9 cellular contexts compared by ENCODE assay signal in the genomic region with DNA sequence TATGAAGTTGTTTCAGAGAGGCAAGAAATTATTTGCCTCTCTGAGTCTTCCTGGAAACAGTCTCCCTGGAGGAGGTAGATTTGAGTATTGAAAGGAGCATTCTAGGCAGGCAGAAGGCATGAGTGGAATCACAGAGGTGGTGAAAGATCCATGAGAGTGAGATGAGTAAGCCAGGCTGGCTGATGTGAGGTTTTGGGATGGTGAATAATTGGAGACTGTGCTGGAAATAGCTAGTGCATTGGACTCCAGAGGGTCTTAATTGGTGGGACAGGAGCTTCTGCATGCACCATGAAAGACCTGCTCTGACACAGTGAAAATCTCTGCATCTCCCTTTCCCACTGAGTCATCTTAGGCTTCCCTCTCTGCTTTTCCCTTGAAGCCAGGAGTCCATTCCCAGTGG. TPM values are rescaled to one million over a fixed set of nuclear protein-coding genes. Genes with fewer than 3 reads are reported as not detected.
DNase-seq lines count a peak whose midpoint lies in the region; ATAC-seq, FAIRE-seq and TF ChIP-seq lines count a peak whose summit lies in the region.
"Had no signal": no experiment of that assay in that cellular context is flagged by ENCODE, and none has a peak within 500 bp of the region (broad histone marks: within the 10 kb centered on the region; RNA-seq: fewer than 3 reads in every experiment).

No MANE protein-coding gene starts in this region.

- no peak for ATAC-seq in CD4-positive, CD25-positive, alpha-beta regulatory T cell (ENCODE audit: low read depth in 2 of 2)
- ATAC-seq in naive thymus-derived CD8-positive, alpha-beta T cell = no peak
- ATAC-seq in HG02642 (IDR thresholded peaks at IDR 0.05; ENCODE audit: poor library complexity, unreplicated experiment) = no peak
- ATAC-seq in GM21737 (IDR thresholded peaks at IDR 0.05; ENCODE audit: unreplicated experiment) = no peak

- peak; percentile 92 for FAIRE-seq in bronchial epithelial cell (lab: Jason Lieb, UNC)

- H3K9me2 ChIP-seq in Loucy (replicated peaks; ENCODE audit: low read depth, low read length) = no peaks in the 10 kb centered on the region

- H3K36me3 ChIP-seq in CD4-positive, CD25-positive, alpha-beta regulatory T cell (ENCODE audit: control insufficient read depth, insufficient read depth, low read length) = no peaks in the 10 kb centered on the region
- H3K36me3 ChIP-seq in Loucy (ENCODE audit: insufficient read depth, low read length) = no peaks in the 10 kb centered on the region
- no peaks in the 10 kb centered on the region for H3K36me3 ChIP-seq in bronchial epithelial cell (ENCODE audit: control insufficient read depth, insufficient read depth, low read length)

- peaks cover 0 to 2% (median 0%) of the 10 kb centered on the region in 7 donors for H3K9me3 Mint-ChIP-seq in CD4-positive, CD25-positive, alpha-beta regulatory T cell
- H3K9me3 Mint-ChIP-seq in naive thymus-derived CD8-positive, alpha-beta T cell = no peaks in the 10 kb centered on the region

- no peaks in the 10 kb centered on the region for H3F3A ChIP-seq in Loucy (ENCODE audit: low read depth)

- H3K4me1 Mint-ChIP-seq in CD4-positive, CD25-positive, alpha-beta regulatory T cell = peaks cover 44 to 77% (median 58%) of the 10 kb centered on the region in 4 donors
- H3K4me1 Mint-ChIP-seq in naive thymus-derived CD8-positive, alpha-beta T cell = peaks cover 40 to 64% (median 57%) of the 10 kb centered on the region in 4 donors

- H2AFZ ChIP-seq in Loucy (ENCODE audit: low read length) = 0 out of 2 replicates have a peak overlapping the region, but pooled peaks have one; percentile 32

- peak overlapping the region; percentile 74 for H3K27ac ChIP-seq in CD4-positive, CD25-positive, alpha-beta regulatory T cell (ENCODE audit: insufficient read depth, low read length, poor library complexity, severe bottlenecking)
- H3K27ac ChIP-seq: HL-60 had no signal

- DNase-seq in CD4-positive, CD25-positive, alpha-beta regulatory T cell = no peak
- peak; percentile 96 for DNase-seq in bronchial epithelial cell (ENCODE audit: low read depth)
- no peak for DNase-seq in naive thymus-derived CD8-positive, alpha-beta T cell
- DNase-seq in LoVo (ENCODE audit: low spot score) = no peak
- no peak for DNase-seq in stimulated activated CD4-positive, alpha-beta T cell treated with anti-CD3 and anti-CD28 coated beads, Interleukin-4, amount 100 ng/mL, for 24 hours

- peaks cover 4% of the 10 kb centered on the region for H3K36me3 Mint-ChIP-seq in CD4-positive, CD25-positive, alpha-beta regulatory T cell
- H3K36me3 Mint-ChIP-seq in naive thymus-derived CD8-positive, alpha-beta T cell = peaks cover 0 to 4% (median 3%) of the 10 kb centered on the region in 3 donors

- TF ChIP-seq CTCF in Loucy (conservative IDR thresholded peaks at IDR 0.05; ENCODE audit: low read length) (no peak), bronchial epithelial cell (IDR thresholded peaks at IDR 0.05; ENCODE audit: insufficient read depth, low read length, severe bottlenecking) (no peak)

- no peaks in the 10 kb centered on the region for H3K27me3 ChIP-seq in CD4-positive, CD25-positive, alpha-beta regulatory T cell (ENCODE audit: control insufficient read depth, insufficient read depth, low read length)
- no peaks in the 10 kb centered on the region for H3K27me3 ChIP-seq in Loucy (ENCODE audit: insufficient read depth, low read length, poor library complexity, severe bottlenecking)
- no peaks in the 10 kb centered on the region for H3K27me3 ChIP-seq in bronchial epithelial cell (ENCODE audit: control insufficient read depth, insufficient read depth, low read length)

- peak overlapping the region; percentile 59 to 76 (median 67) for H3K4me3 Mint-ChIP-seq in CD4-positive, CD25-positive, alpha-beta regulatory T cell
- H3K4me3 Mint-ChIP-seq in naive thymus-derived CD8-positive, alpha-beta T cell = peak overlapping the region; percentile 9 to 79 (median 68)

- H3K9ac ChIP-seq in Loucy (ENCODE audit: low read depth, low read length, poor library complexity, severe bottlenecking) = peak overlapping the region; percentile 57

- peaks cover 47% of the 10 kb centered on the region for H3K4me1 ChIP-seq in CD4-positive, CD25-positive, alpha-beta regulatory T cell (ENCODE audit: control insufficient read depth, insufficient read depth, low read length, poor library complexity, severe bottlenecking)
- H3K4me1 ChIP-seq in Loucy (ENCODE audit: insufficient read depth, low read length, poor library complexity, severe bottlenecking) = peaks cover 39% of the 10 kb centered on the region

- peak overlapping the region; percentile 56 for H3K4me3 ChIP-seq in CD4-positive, CD25-positive, alpha-beta regulatory T cell (ENCODE audit: low read depth, low read length)
- H3K4me3 ChIP-seq in Loucy (ENCODE audit: low read length, poor library complexity, severe bottlenecking) (no peak overlapping the region), bronchial epithelial cell (ENCODE audit: low read depth, low read length) (no peak overlapping the region)

- H3K9me3 ChIP-seq in CD4-positive, CD25-positive, alpha-beta regulatory T cell (ENCODE audit: control insufficient read depth in 2 of 2, low read length in 2 of 2) = no peaks in the 10 kb centered on the region
- no peaks in the 10 kb centered on the region for H3K9me3 ChIP-seq in Loucy (ENCODE audit: insufficient read depth, low read depth, low read length)

- peak overlapping the region; percentile 89 to 98 (median 94) for H3K27ac Mint-ChIP-seq in CD4-positive, CD25-positive, alpha-beta regulatory T cell
- peak overlapping the region; percentile 51 to 98 (median 92) for H3K27ac Mint-ChIP-seq in naive thymus-derived CD8-positive, alpha-beta T cell

- H3K27me3 Mint-ChIP-seq in CD4-positive, CD25-positive, alpha-beta regulatory T cell = no peaks in the 10 kb centered on the region
- H3K27me3 Mint-ChIP-seq in naive thymus-derived CD8-positive, alpha-beta T cell = no peaks in the 10 kb centered on the region

- no peaks in the 10 kb centered on the region for H4K20me1 ChIP-seq in Loucy (ENCODE audit: insufficient read depth, low read length, poor library complexity, severe bottlenecking)

- POLR2A ChIA-PET in naive thymus-derived CD8-positive, alpha-beta T cell (lab: Charles Lee) = interaction anchor here (0.8 to 10.2 kb wide), 12 partner anchors 9 to 211 kb away, joined by 4 to 78 read pairs (median 5); a partner anchor contains a TSS

- H3K79me2 ChIP-seq in Loucy (ENCODE audit: insufficient read depth, low read length) = no peaks in the 10 kb centered on the region

- peak overlapping the region; percentile 49 for H3K4me2 ChIP-seq in Loucy (ENCODE audit: low read depth, low read length, poor library complexity, severe bottlenecking)

RNA-seq across cellular contexts. Expression of a gene that starts 46.3 kb away (rescaled TPM):
- total RNA-seq in CD4-positive, CD25-positive, alpha-beta regulatory T cell = 36.4 TPM
- 10 to 100 TPM; 57.9 to 81.4 (median 68.5) TPM for polyA plus RNA-seq in CD4-positive, CD25-positive, alpha-beta regulatory T cell
- total RNA-seq in bronchial epithelial cell = 8.7 and 10.5 TPM in 2 replicates
- 10 to 100 TPM; 28.4 to 32.3 TPM for total RNA-seq in naive thymus-derived CD8-positive, alpha-beta T cell
- 10 to 100 TPM; 47.9 to 68.5 (median 52.6) TPM for polyA plus RNA-seq in naive thymus-derived CD8-positive, alpha-beta T cell
